In the genomic region with DNA sequence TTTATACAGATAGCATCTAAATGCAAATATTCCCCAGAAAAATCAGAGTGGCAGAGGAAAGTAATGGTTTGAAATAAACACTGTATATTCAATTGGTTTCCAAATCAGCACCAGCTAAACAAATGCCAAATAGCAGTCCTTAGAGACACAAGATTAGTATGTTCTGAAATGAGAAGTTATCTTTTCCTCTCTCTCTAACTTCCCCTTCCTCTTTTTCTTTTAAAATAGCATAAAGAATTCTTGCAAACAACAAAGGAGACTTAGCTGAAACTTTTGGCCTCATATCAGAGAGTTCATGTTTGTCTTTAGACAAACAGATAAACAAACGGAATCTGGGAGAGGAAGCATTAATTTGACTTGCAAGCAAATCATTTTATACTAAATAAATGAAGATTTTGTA, we compare ENCODE assay signal across 19 cellular contexts.
DNase-seq lines count a peak whose midpoint lies in the region; ATAC-seq and TF ChIP-seq lines count a peak whose summit lies in the region.
"Had no signal": no experiment of that assay in that cellular context is flagged by ENCODE, and none has a peak within 500 bp of the region (broad histone marks: within the 10 kb centered on the region; RNA-seq: fewer than 3 reads in every experiment).

No MANE protein-coding gene starts in this region.

- H3K27me3 Mint-ChIP-seq in neural progenitor cell (ENCODE audit: insufficient read depth, low read depth) = no peaks in the 10 kb centered on the region
- H3K27me3 Mint-ChIP-seq: CD4-positive, CD25-positive, alpha-beta regulatory T cell had no signal

- TF ChIP-seq CTCF in neural progenitor cell (IDR thresholded peaks at IDR 0.05) (no peak), heart right ventricle (IDR thresholded peaks at IDR 0.05) (no peak)

- H3K27me3 ChIP-seq in neural progenitor cell (no peaks in the 10 kb centered on the region), heart right ventricle (no peaks in the 10 kb centered on the region)
- H3K27me3 ChIP-seq: Peyer's patch had no signal

- H3F3A ChIP-seq in neural progenitor cell (ENCODE audit: low read depth) = no peaks in the 10 kb centered on the region

- no peak overlapping the region for H3K27ac ChIP-seq in neural progenitor cell
- H3K27ac ChIP-seq in heart right ventricle = no peak overlapping the region
- H3K27ac ChIP-seq: KMS-11, Peyer's patch had no signal

- no peak overlapping the region for H3K4me3 ChIP-seq in neural progenitor cell
- no peak overlapping the region for H3K4me3 ChIP-seq in heart right ventricle
- H3K4me3 ChIP-seq: Peyer's patch had no signal

- intact Hi-C loops in heart right ventricle (cut with DNase I) = no loop called here

- H3K4me1 ChIP-seq in neural progenitor cell = no peaks in the 10 kb centered on the region
- no peaks in the 10 kb centered on the region for H3K4me1 ChIP-seq in heart right ventricle
- H3K4me1 ChIP-seq: Peyer's patch had no signal

- no peak overlapping the region for H3K27ac Mint-ChIP-seq in neural progenitor cell
- H3K27ac Mint-ChIP-seq: CD4-positive, CD25-positive, alpha-beta regulatory T cell; H9 had no signal

- no peak overlapping the region for H3K4me3 Mint-ChIP-seq in neural progenitor cell
- H3K4me3 Mint-ChIP-seq: CD4-positive, CD25-positive, alpha-beta regulatory T cell; H9 had no signal

- H3K36me3 ChIP-seq in neural progenitor cell = no peaks in the 10 kb centered on the region
- H3K36me3 ChIP-seq in heart right ventricle = no peaks in the 10 kb centered on the region
- H3K36me3 ChIP-seq: Peyer's patch had no signal

- H4K20me1 ChIP-seq in neural progenitor cell (ENCODE audit: low read depth) = no peaks in the 10 kb centered on the region

- no peak overlapping the region for H3K4me2 ChIP-seq in neural progenitor cell
- H3K4me2 ChIP-seq: KMS-11 had no signal

- no peaks in the 10 kb centered on the region for H3K4me1 Mint-ChIP-seq in neural progenitor cell
- H3K4me1 Mint-ChIP-seq: CD4-positive, CD25-positive, alpha-beta regulatory T cell; H9 had no signal

- DNase-seq in CD1c-positive myeloid dendritic cell (ENCODE audit: extremely low spot score) (peak; percentile 5), MV-4-11 (lab: John Stamatoyannopoulos, UW) (peak; percentile 87), SKM-1 treated with dmso at 0.1 percent for 144 hours (lab: John Stamatoyannopoulos, UW; ENCODE audit: unreplicated experiment) (peak; percentile 49), neural progenitor cell (ENCODE audit: low spot score) (no peak), RKO (ENCODE audit: low spot score) (no peak), heart right ventricle (no peak), NCI-H524 (lab: John Stamatoyannopoulos, UW) (no peak)
- DNase-seq: CD4-positive, CD25-positive, alpha-beta regulatory T cell; COR-L47; DMS 273 treated with DMSO at 0.1 percent for 48 hours; H9; NCI-H1105 treated with DMSO at 0.1 percent for 48 hours; NCI-H1694; NCI-H2081 treated with DMSO at 0.1 percent for 48 hours; NCI-H446 treated with DMSO at 0.1 percent for 48 hours; Peyer's patch had no signal

- H2AFZ ChIP-seq in neural progenitor cell (replicated peaks) = peak overlapping the region; percentile 37

- no peak for ATAC-seq in heart right ventricle
- ATAC-seq: HepG2, Right ventricle myocardium inferior had no signal

- no peak overlapping the region for H3K9ac ChIP-seq in neural progenitor cell
- H3K9ac ChIP-seq: KMS-11 had no signal

- H3K79me2 ChIP-seq in neural progenitor cell (ENCODE audit: low read depth) = no peaks in the 10 kb centered on the region

- no peaks in the 10 kb centered on the region for H3K36me3 Mint-ChIP-seq in neural progenitor cell
- H3K36me3 Mint-ChIP-seq: CD4-positive, CD25-positive, alpha-beta regulatory T cell had no signal

- H3K9me3 ChIP-seq in neural progenitor cell (ENCODE audit: low read depth) = no peaks in the 10 kb centered on the region
- peaks cover 0 to 21% (median 10%) of the 10 kb centered on the region in 11 donors for H3K9me3 ChIP-seq in heart right ventricle
- H3K9me3 ChIP-seq: Peyer's patch had no signal

- WGBS in heart right ventricle, 2 donors = 27 to 34% methylated on average over 1 of the region's 1 CpG

- H3K9me3 Mint-ChIP-seq in neural progenitor cell = peaks cover 13% of the 10 kb centered on the region

Comparison
In these comparisons a context has a peak if more than half of its experiments do, and no peak if none do; other contexts are left out.
1. DNase-seq: peak in CD1c-positive myeloid dendritic cell (single experiment), MV-4-11 (single experiment) and SKM-1 treated with dmso at 0.1 percent for 144 hours (single experiment); none in neural progenitor cell (single experiment), RKO (single experiment), heart right ventricle (0 of 2) and NCI-H524 (0 of 2).